ENCODE assay signal across 11 cellular contexts in genomic region chr2:209772316-209772715, GRCh38. TPM values are rescaled to one million over a fixed set of nuclear protein-coding genes. Genes with fewer than 3 reads are reported as not detected.
DNase-seq lines count a peak whose midpoint lies in the region; ATAC-seq and TF ChIP-seq lines count a peak whose summit lies in the region.
"Had no signal": no experiment of that assay in that cellular context is flagged by ENCODE, and none has a peak within 500 bp of the region (broad histone marks: within the 10 kb centered on the region; RNA-seq: fewer than 3 reads in every experiment).

No MANE protein-coding gene starts in this region.

- H4K5ac ChIP-seq in H9 (ENCODE audit: insufficient read length, low read depth, low read length): no peak overlapping the region

- no peak overlapping the region for H4K91ac ChIP-seq in H9 (ENCODE audit: insufficient read length, low read depth, low read length)
- no peak overlapping the region for H4K91ac ChIP-seq in neuronal stem cell (ENCODE audit: low read depth, low read length, poor library complexity)

- no CpG with 5 or more reads among the region's 8 CpGs for WGBS in H9 (ENCODE audit: extremely low coverage, insufficient read length, low lambda C conversion rate)
- no CpG with 5 or more reads among the region's 8 CpGs for WGBS in neuronal stem cell (ENCODE audit: extremely low coverage in 2 of 2, insufficient read length in 2 of 2, insufficient replicate concordance in 1 of 2), 2 donors

- POLR2A ChIA-PET in GM10248 (lab: Yijun Ruan, JAX): no interaction called here

- H3K79me2 ChIP-seq in H9 (ENCODE audit: insufficient read depth, low read length): no peaks in the 10 kb centered on the region

- CTCF ChIA-PET in GM10248 (lab: Yijun Ruan, JAX): no interaction called here

- H3K4me1 ChIP-seq in H9 (ENCODE audit: insufficient read depth, low read length) (no peaks in the 10 kb centered on the region), neuronal stem cell (ENCODE audit: control insufficient read depth in 2 of 2, insufficient read depth in 1 of 2, low read depth in 1 of 2, low read length in 2 of 2) (peaks cover 3 to 5% of the 10 kb centered on the region in 2 donors)

- H3K36me3 Mint-ChIP-seq in H9 (ENCODE audit: insufficient read depth in 1 of 3, low read depth in 3 of 3): no peaks in the 10 kb centered on the region

- H3K27ac ChIP-seq in H9 (ENCODE audit: insufficient read length, low read depth, low read length) (no peak overlapping the region), neuronal stem cell (replicated peaks; ENCODE audit: low read length) (no peak overlapping the region)

- H2BK12ac ChIP-seq in H9 (ENCODE audit: insufficient read length, low read depth, low read length) (no peak overlapping the region), neuronal stem cell (ENCODE audit: low read length) (no peak overlapping the region)

- peaks cover 0 to 6% of the 10 kb centered on the region in 2 donors for H3K36me3 ChIP-seq in neuronal stem cell (replicated peaks in 1 of 2; ENCODE audit: control insufficient read depth in 2 of 2, insufficient read depth in 2 of 2, low read length in 2 of 2)

- H3K79me1 ChIP-seq in H9 (ENCODE audit: insufficient read depth, low read depth, low read length, poor library complexity, severe bottlenecking) (no peaks in the 10 kb centered on the region), neuronal stem cell (ENCODE audit: low read depth, low read length) (no peaks in the 10 kb centered on the region)

- H3K9ac ChIP-seq in H9 (ENCODE audit: extremely low read depth, insufficient read length, low read length): no peak overlapping the region
- no peak overlapping the region for H3K9ac ChIP-seq in neuronal stem cell (ENCODE audit: low read depth, low read length, poor library complexity)

- H3K9me3 ChIP-seq in H9 (ENCODE audit: control insufficient read depth, low read depth, low read length) (no peaks in the 10 kb centered on the region), neuronal stem cell (replicated peaks in 1 of 2; ENCODE audit: control insufficient read depth in 2 of 2, insufficient read depth in 1 of 2, low read depth in 1 of 2, low read length in 2 of 2) (no peaks in the 10 kb centered on the region)

- H4K20me1 ChIP-seq in H9 (ENCODE audit: control insufficient read depth, insufficient read depth, insufficient read length): no peaks in the 10 kb centered on the region

- DNase-seq in H9: no peak
- DNase-seq in NCI-H2196 (lab: John Stamatoyannopoulos, UW; ENCODE audit: unreplicated experiment): peak; percentile 20
- DNase-seq in cerebellar nuclear complex (lab: John Stamatoyannopoulos, UW): peak; percentile 3 to 63
- DNase-seq in neuronal stem cell (ENCODE audit: low spot score): no peak
- DNase-seq in GM10248 (ENCODE audit: extremely low spot score): no peak
- no peak for DNase-seq in putamen (ENCODE audit: low spot score)
- DNase-seq: central memory CD4-positive, alpha-beta T cell had no signal

- ATAC-seq in esophagus mucosa: no peak
- ATAC-seq in GM19452 (IDR thresholded peaks at IDR 0.05; ENCODE audit: unreplicated experiment): no peak

- TF ChIP-seq CTCF in H9 (conservative IDR thresholded peaks at IDR 0.05): no peak
- no peak for TF ChIP-seq CTCF in GM10248 (IDR thresholded peaks at IDR 0.05; ENCODE audit: control extremely low read depth, extremely low read depth, low read depth, missing control alignments)

- H3K23ac ChIP-seq in H9 (ENCODE audit: insufficient read length, low read depth, low read length): no peak overlapping the region
- H3K23ac ChIP-seq in neuronal stem cell (ENCODE audit: low read depth, low read length, poor library complexity): no peak overlapping the region

- peaks cover 71% of the 10 kb centered on the region for H3K27me3 Mint-ChIP-seq in H9 (ENCODE audit: low read depth)

- H3K4me2 ChIP-seq in H9 (ENCODE audit: insufficient read depth, insufficient read length, low read length) (peak overlapping the region; percentile 35), neuronal stem cell (ENCODE audit: insufficient read depth, low read length, poor library complexity, severe bottlenecking) (peak overlapping the region; percentile 54)

- no peak overlapping the region for H3K56ac ChIP-seq in H9 (ENCODE audit: insufficient read length, low read depth, low read length)

- peaks cover 6 to 12% of the 10 kb centered on the region in 2 experiments for H3K4me1 Mint-ChIP-seq in H9

- H2BK120ac ChIP-seq in H9 (ENCODE audit: low read depth, low read length, poor library complexity, severe bottlenecking): no peak overlapping the region
- H2BK120ac ChIP-seq in neuronal stem cell (ENCODE audit: low read depth, low read length): no peak overlapping the region

- no peak overlapping the region for H3T11ph ChIP-seq in H9 (ENCODE audit: low read length)

- no peaks in the 10 kb centered on the region; a peak in 2 of 5 replicates for H3K9me3 Mint-ChIP-seq in H9

- no peak overlapping the region for H3K18ac ChIP-seq in H9 (ENCODE audit: insufficient read length, low read depth, low read length)
- H3K18ac ChIP-seq in neuronal stem cell (ENCODE audit: low read length): no peak overlapping the region

- no peak overlapping the region for H3K27ac Mint-ChIP-seq in H9

- H3K4ac ChIP-seq in H9 (ENCODE audit: low read depth, low read length) (no peak overlapping the region), neuronal stem cell (ENCODE audit: low read length) (no peak overlapping the region)

- peaks cover 3% of the 10 kb centered on the region for H3K23me2 ChIP-seq in H9 (ENCODE audit: insufficient read length, low read depth, low read length, poor library complexity, severe bottlenecking)

- H3K27me3 ChIP-seq in H9 (ENCODE audit: insufficient read depth, low read length) (peaks cover 11% of the 10 kb centered on the region; the same call in 1 of the 2 replicates), neuronal stem cell (ENCODE audit: control insufficient read depth in 3 of 3, insufficient read depth in 3 of 3, low read depth in 1 of 3, low read length in 3 of 3) (peaks cover 0 to 8% (median 2%) of the 10 kb centered on the region in 3 experiments)

- H3K14ac ChIP-seq in H9 (ENCODE audit: insufficient read depth, low read length) (no peak overlapping the region), neuronal stem cell (ENCODE audit: low read length) (no peak overlapping the region)

- H2BK15ac ChIP-seq in H9 (ENCODE audit: low read depth, low read length) (no peak overlapping the region), neuronal stem cell (ENCODE audit: low read length) (no peak overlapping the region)

- H2AFZ ChIP-seq in H9 (ENCODE audit: low read length): no peak overlapping the region
- peak overlapping the region; percentile 98 for H2AFZ ChIP-seq in neuronal stem cell (ENCODE audit: low read length)

- H2AK5ac ChIP-seq in H9 (ENCODE audit: insufficient read length, low read length): no peak overlapping the region
- H2AK5ac ChIP-seq in neuronal stem cell (ENCODE audit: low read depth, low read length): no peak overlapping the region

- peak overlapping the region; percentile 66 to 77 for H3K4me3 Mint-ChIP-seq in H9

- peak overlapping the region; percentile 74 to 92 for H3K4me3 ChIP-seq in neuronal stem cell (ENCODE audit: low read length in 2 of 2)

- H2BK5ac ChIP-seq in H9 (ENCODE audit: insufficient read length, low read length) (no peak overlapping the region), neuronal stem cell (ENCODE audit: low read length) (no peak overlapping the region)

- H4K8ac ChIP-seq in H9 (replicated peaks; ENCODE audit: insufficient read length, low read depth, low read length): no peak overlapping the region
- no peak overlapping the region for H4K8ac ChIP-seq in neuronal stem cell (ENCODE audit: low read depth, low read length)

- H2BK20ac ChIP-seq in H9 (ENCODE audit: low read depth, low read length, poor library complexity, severe bottlenecking): no peak overlapping the region

RNA-seq across cellular contexts. Expression of gene UNC80, which starts 0.7 kb away (rescaled TPM):
- total RNA-seq in H9 (2021) (0.52 and 0.77 TPM in 2 replicates), esophagus mucosa (0.04 TPM)
- 1.0 TPM for polyA plus RNA-seq in neuronal stem cell (2013, experiment 1 of 2)
- polyA plus RNA-seq in neuronal stem cell (2013, experiment 2 of 2): 0.94 TPM
- total RNA-seq: posterior vena cava; T-helper 2 cell treated with Interferon-gamma antibody and Interleukin-4, amounts not matched to agents 100 ng/mL and 5 ng/mL, for 36 hours had no signal

Comparison
In these comparisons a context has a peak if more than half of its experiments do, and no peak if none do; other contexts are left out.
1. DNase-seq: peak in NCI-H2196 (single experiment) and cerebellar nuclear complex (2 of 2); none in H9 (single experiment), neuronal stem cell (single experiment), GM10248 (single experiment) and putamen (single experiment).